ENCODE assay signal across 21 cellular contexts in genomic region chrX:75642811-75643361, GRCh38.
DNase-seq lines count a peak whose midpoint lies in the region; ATAC-seq lines count a peak whose summit lies in the region.
"Had no signal": no experiment of that assay in that cellular context is flagged by ENCODE, and none has a peak within 500 bp of the region (broad histone marks: within the 10 kb centered on the region; RNA-seq: fewer than 3 reads in every experiment).

No MANE protein-coding gene starts in this region.

- no peak overlapping the region for H3K27ac Mint-ChIP-seq in stimulated activated naive CD8-positive, alpha-beta T cell treated with anti-CD3 and anti-CD28 coated beads, Interleukin-15, amount 100 ng/mL, for 72 hours
- H3K27ac Mint-ChIP-seq in activated T-helper 17 cell treated with anti-CD3 and anti-CD28 coated beads, Interleukin-2, amount 50 U/mL, for 72 hours, result no peak overlapping the region
- H3K27ac Mint-ChIP-seq: CD8-positive, alpha-beta memory T cell; T-helper 17 cell had no signal

- H3K36me3 Mint-ChIP-seq in activated T-helper 17 cell treated with anti-CD3 and anti-CD28 coated beads, Interleukin-2, amount 50 U/mL, for 72 hours (ENCODE audit: low read depth), result no peaks in the 10 kb centered on the region
- H3K36me3 Mint-ChIP-seq: CD8-positive, alpha-beta memory T cell had no signal

- H3K9me3 Mint-ChIP-seq in stimulated activated naive CD8-positive, alpha-beta T cell treated with anti-CD3 and anti-CD28 coated beads, Interleukin-15, amount 100 ng/mL, for 72 hours, result peaks cover 0 to 7% of the 10 kb centered on the region in 2 donors
- no peaks in the 10 kb centered on the region for H3K9me3 Mint-ChIP-seq in activated T-helper 17 cell treated with anti-CD3 and anti-CD28 coated beads, Interleukin-2, amount 50 U/mL, for 72 hours

- no peak overlapping the region for H3K4me3 Mint-ChIP-seq in stimulated activated naive CD8-positive, alpha-beta T cell treated with anti-CD3 and anti-CD28 coated beads, Interleukin-15, amount 100 ng/mL, for 72 hours
- no peak overlapping the region for H3K4me3 Mint-ChIP-seq in activated T-helper 17 cell treated with anti-CD3 and anti-CD28 coated beads, Interleukin-2, amount 50 U/mL, for 72 hours
- H3K4me3 Mint-ChIP-seq: CD8-positive, alpha-beta memory T cell; T-helper 17 cell had no signal

- no peaks in the 10 kb centered on the region for H3K27me3 Mint-ChIP-seq in stimulated activated naive CD8-positive, alpha-beta T cell treated with anti-CD3 and anti-CD28 coated beads, Interleukin-15, amount 100 ng/mL, for 72 hours
- no peaks in the 10 kb centered on the region for H3K27me3 Mint-ChIP-seq in activated T-helper 17 cell treated with anti-CD3 and anti-CD28 coated beads, Interleukin-2, amount 50 U/mL, for 72 hours
- H3K27me3 Mint-ChIP-seq: T-helper 17 cell had no signal

- H3K4me1 Mint-ChIP-seq in stimulated activated naive CD8-positive, alpha-beta T cell treated with anti-CD3 and anti-CD28 coated beads, Interleukin-15, amount 100 ng/mL, for 72 hours, result no peaks in the 10 kb centered on the region
- no peaks in the 10 kb centered on the region for H3K4me1 Mint-ChIP-seq in activated T-helper 17 cell treated with anti-CD3 and anti-CD28 coated beads, Interleukin-2, amount 50 U/mL, for 72 hours
- H3K4me1 Mint-ChIP-seq: CD8-positive, alpha-beta memory T cell; T-helper 17 cell had no signal

- ATAC-seq in stimulated activated naive CD8-positive, alpha-beta T cell treated with anti-CD3 and anti-CD28 coated beads, Interleukin-15, amount 100 ng/mL, for 72 hours, result peak; percentile 59
- ATAC-seq in stimulated activated naive CD8-positive, alpha-beta T cell treated with anti-CD3 and anti-CD28 coated beads, Interleukin-15, Interleukin-2, amounts not matched to agents 100 U/mL and 50 U/mL, for 24 hours, result no peak
- ATAC-seq in HG03469 (IDR thresholded peaks at IDR 0.05; ENCODE audit: unreplicated experiment) (peak; percentile 50), GM18861 (IDR thresholded peaks at IDR 0.05; ENCODE audit: unreplicated experiment) (no peak)
- peak; percentile 61 for ATAC-seq in activated T-helper 17 cell treated with anti-CD3 and anti-CD28 coated beads, Interleukin-2, amount 50 U/mL, for 72 hours (replicated peaks)
- ATAC-seq: T-helper 17 cell had no signal

- no peak for DNase-seq in stimulated activated naive CD8-positive, alpha-beta T cell treated with anti-CD3 and anti-CD28 coated beads, Interleukin-15, amount 100 ng/mL, for 72 hours
- DNase-seq in stimulated activated naive CD8-positive, alpha-beta T cell treated with anti-CD3 and anti-CD28 coated beads, Interleukin-15, Interleukin-2, amounts not matched to agents 100 U/mL and 50 U/mL, for 24 hours, result no peak
- no peak for DNase-seq in GDM1 (lab: John Stamatoyannopoulos, UW)
- DNase-seq in NCI-H226, result no peak
- DNase-seq: Calu3; CD8-positive, alpha-beta memory T cell; DMS153; IMR-90; NCI-H1105 treated with DMSO at 0.1 percent for 48 hours; NCI-H2029 treated with DMSO at 0.1 percent for 48 hours; NCI-H2171; NCI-H446; NCI-H526 treated with DMSO at 0.1 percent for 48 hours; PC-9; RPMI8226; SHP77; SW 1271; T-helper 17 cell had no signal

Comparison
In these comparisons a context has a peak if more than half of its experiments do, and no peak if none do; other contexts are left out.
1. ATAC-seq: peak in stimulated activated naive CD8-positive, alpha-beta T cell treated with anti-CD3 and anti-CD28 coated beads, Interleukin-15, amount 100 ng/mL, for 72 hours (single experiment), HG03469 (single experiment) and activated T-helper 17 cell treated with anti-CD3 and anti-CD28 coated beads, Interleukin-2, amount 50 U/mL, for 72 hours (single experiment); none in stimulated activated naive CD8-positive, alpha-beta T cell treated with anti-CD3 and anti-CD28 coated beads, Interleukin-15, Interleukin-2, amounts not matched to agents 100 U/mL and 50 U/mL, for 24 hours (single experiment) and GM18861 (single experiment).